ENCODE assay signal across 8 cellular contexts in genomic region chr4:47486306-47486705, GRCh38. TPM values are rescaled to one million over a fixed set of nuclear protein-coding genes. Genes with fewer than 3 reads are reported as not detected.
DNase-seq lines count a peak whose midpoint lies in the region; ATAC-seq, FAIRE-seq and TF ChIP-seq lines count a peak whose summit lies in the region.

No MANE protein-coding gene starts in this region.

- no peaks in the 10 kb centered on the region for H3K36me3 ChIP-seq in CD4-positive, alpha-beta memory T cell (ENCODE audit: insufficient read depth, low read length)
- H3K36me3 ChIP-seq in Panc1 (ENCODE audit: control insufficient read depth, insufficient read depth, low read length) = no peaks in the 10 kb centered on the region; the same call in 1 of the 2 replicates
- H3K36me3 ChIP-seq in pancreas = no peaks in the 10 kb centered on the region

- H3K27ac ChIP-seq in CD4-positive, alpha-beta memory T cell (ENCODE audit: low read depth, low read length) = no peak overlapping the region
- peak overlapping the region; percentile 86 for H3K27ac ChIP-seq in Panc1 (ENCODE audit: low read length)
- H3K27ac ChIP-seq in pancreas = peak overlapping the region in 3 of 4 donors; percentile 74 to 96 (median 89)

- POLR2A ChIA-PET in CD4-positive, alpha-beta memory T cell (lab: Charles Lee; ENCODE audit: partially characterized antibody) = no interaction called here
- POLR2A ChIA-PET in Panc1 (lab: Charles Lee) = no interaction called here

- no peak for TF ChIP-seq CTCF in Panc1 (IDR thresholded peaks at IDR 0.05)
- no peak for TF ChIP-seq CTCF in epithelial cell of proximal tubule (conservative IDR thresholded peaks at IDR 0.05; ENCODE audit: low read depth, low read length)
- TF ChIP-seq CTCF in pancreas (IDR thresholded peaks at IDR 0.05) = no peak

- DNase-seq in CD4-positive, alpha-beta memory T cell = no peak
- no peak for DNase-seq in Panc1 (ENCODE audit: low read depth, low spot score)
- no peak for DNase-seq in epithelial cell of proximal tubule (ENCODE audit: low read depth)
- DNase-seq in pancreas = no peak
- DNase-seq in NCI-H2171 treated with DMSO at 0.1 percent for 48 hours (lab: John Stamatoyannopoulos, UW) = no peak
- no peak for DNase-seq in activated CD8-positive, alpha-beta memory T cell treated with anti-CD3 and anti-CD28 coated beads for 24 hours
- DNase-seq in ureter (ENCODE audit: low spot score) = no peak
- DNase-seq in activated CD4-positive, alpha-beta T cell treated with anti-CD3 and anti-CD28 coated beads, Interleukin-2, amount 50 U/mL, for 1 hour = no peak

- FAIRE-seq in pancreas (lab: Jason Lieb, UNC) = no peak

- intact Hi-C loops in CD4-positive, alpha-beta memory T cell (cut with micrococcal nuclease) = loop anchor here (5.0 kb wide), 2 partner anchors 46 to 856 kb away; partner anchors contain the start of gene SLAIN2
- intact Hi-C loops in Panc1 (cut with micrococcal nuclease; ENCODE audit: unreplicated experiment) = no loop called here
- intact Hi-C loops in pancreas (cut with DNase I) = no loop called here

- peak overlapping the region in 1 of 2 donors; percentile 86 for H3K4me3 ChIP-seq in CD4-positive, alpha-beta memory T cell (ENCODE audit: low read length in 2 of 2)
- H3K4me3 ChIP-seq in Panc1 (ENCODE audit: low read depth in 2 of 2, low read length in 2 of 2) = peak overlapping the region; percentile 67 to 81
- peak overlapping the region; percentile 58 for H3K4me3 ChIP-seq in epithelial cell of proximal tubule (ENCODE audit: low read depth, low read length)
- peak overlapping the region in 3 of 4 donors; percentile 47 to 60 (median 47) for H3K4me3 ChIP-seq in pancreas

- no TSS peak for BruUV-seq in Panc1 (replicated peaks; lab: Mats Ljungman, UMichigan)

- in situ Hi-C loops in Panc1 (cut with HindIII; ENCODE audit: low pct_unique_long_range_greater_than_20kb, low sequenced_read_pairs) = no loop called here

- H3K4me1 Mint-ChIP-seq in CD4-positive, alpha-beta memory T cell = peaks cover 7 to 32% (median 25%) of the 10 kb centered on the region in 4 donors

- peaks cover 0 to 6% of the 10 kb centered on the region in 2 donors for H3K36me3 Mint-ChIP-seq in CD4-positive, alpha-beta memory T cell

- peaks cover 14% of the 10 kb centered on the region for H3K4me1 ChIP-seq in CD4-positive, alpha-beta memory T cell (ENCODE audit: insufficient read depth, low read length)
- H3K4me1 ChIP-seq in Panc1 (ENCODE audit: control insufficient read depth, insufficient read depth, low read length) (no peaks in the 10 kb centered on the region), pancreas (peaks cover 0 to 10% (median 0%) of the 10 kb centered on the region in 3 donors)

- 11 to 16% methylated on average over 6 of the region's 6 CpGs for WGBS in pancreas, 2 donors

- ATAC-seq in Panc1 = no peak
- peak in 2 of 4 donors; percentile 2 to 6 for ATAC-seq in pancreas

- H3K9me3 ChIP-seq in CD4-positive, alpha-beta memory T cell (ENCODE audit: control insufficient read depth in 1 of 2, low read length in 2 of 2) = no peaks in the 10 kb centered on the region
- H3K9me3 ChIP-seq in Panc1 (ENCODE audit: control insufficient read depth, insufficient read depth, low read depth, low read length) (no peaks in the 10 kb centered on the region), pancreas (no peaks in the 10 kb centered on the region)

- H3K27me3 ChIP-seq in CD4-positive, alpha-beta memory T cell (ENCODE audit: insufficient read depth, low read length) = no peaks in the 10 kb centered on the region
- H3K27me3 ChIP-seq in Panc1 (ENCODE audit: control insufficient read depth, insufficient read depth, low read length) (no peaks in the 10 kb centered on the region), pancreas (no peaks in the 10 kb centered on the region)

- H3K4me3 Mint-ChIP-seq in CD4-positive, alpha-beta memory T cell = peak overlapping the region; percentile 90 to 99 (median 95)

- no peaks in the 10 kb centered on the region for H3K9me3 Mint-ChIP-seq in CD4-positive, alpha-beta memory T cell

- peak overlapping the region in 2 of 7 donors; percentile 58 to 96 for H3K27ac Mint-ChIP-seq in CD4-positive, alpha-beta memory T cell

- CTCF ChIA-PET in CD4-positive, alpha-beta memory T cell (lab: Charles Lee; ENCODE audit: partially characterized antibody) = interaction anchor here (1.9 kb wide), 1 partner anchor 78 kb away, joined by 9 read pairs; no protein-coding TSS in a partner anchor
- CTCF ChIA-PET in Panc1 (lab: Charles Lee) = no interaction called here

- no peaks in the 10 kb centered on the region for H3K27me3 Mint-ChIP-seq in CD4-positive, alpha-beta memory T cell

RNA-seq across cellular contexts. Expression of gene ATP10D, which starts 1.2 kb away (rescaled TPM):
- total RNA-seq in CD4-positive, alpha-beta memory T cell = 1 to 10 TPM; 3.1 to 4.2 TPM
- 1 to 10 TPM; 2.0 to 2.7 TPM for polyA plus RNA-seq in CD4-positive, alpha-beta memory T cell
- total RNA-seq in Panc1 (2021; ENCODE audit: unreplicated experiment) = 13.9 TPM
- 4.1 TPM for polyA plus RNA-seq in Panc1 (2012; ENCODE audit: insufficient read length)
- 9.7 and 10.8 TPM in 2 replicates for total RNA-seq in epithelial cell of proximal tubule
- total RNA-seq in pancreas = 10 to 100 TPM in 3 of 6 donors, 1 to 10 TPM in 3; 5.8 to 20.5 (median 9.4) TPM
- polyA plus RNA-seq in pancreas = 1 to 10 TPM; 2.1 to 4.6 TPM
- 35.7 TPM for total RNA-seq in ureter

RNA-seq across cellular contexts. Expression of gene COMMD8, which starts 22.8 kb away (rescaled TPM):
- 10 to 100 TPM; 14.6 to 18.3 TPM for total RNA-seq in CD4-positive, alpha-beta memory T cell
- polyA plus RNA-seq in CD4-positive, alpha-beta memory T cell = 10 to 100 TPM; 42.2 to 82.8 TPM
- 22.0 TPM for total RNA-seq in Panc1 (2021; ENCODE audit: unreplicated experiment)
- polyA plus RNA-seq in Panc1 (2012; ENCODE audit: insufficient read length) = 9.4 TPM
- 26.9 and 46.7 TPM in 2 replicates for total RNA-seq in epithelial cell of proximal tubule
- total RNA-seq in pancreas = 1 to 10 TPM; 4.2 to 7.8 (median 6.6) TPM
- 1 to 10 TPM; 6.0 to 9.5 TPM for polyA plus RNA-seq in pancreas
- total RNA-seq in ureter = 12.4 TPM
